11 cellular contexts compared by ENCODE assay signal in genomic region chr16:27328937-27329336, GRCh38. TPM values are rescaled to one million over a fixed set of nuclear protein-coding genes. Genes with fewer than 3 reads are reported as not detected.
A peak's percentile ranks its signal among the peaks of the same experiment; 100 is the strongest.
DNase-seq lines count a peak whose midpoint lies in the region; ATAC-seq and TF ChIP-seq lines count a peak whose summit lies in the region.
"Had no signal": no experiment of that assay in that cellular context is flagged by ENCODE, and none has a peak within 500 bp of the region (broad histone marks: within the 10 kb centered on the region; RNA-seq: fewer than 3 reads in every experiment).

No MANE protein-coding gene starts in this region.

- no peak for ATAC-seq in natural killer cell treated with Interleukin-12 subunit alpha and Interleukin-12 subunit beta and Interleukin-15 and Interleukin-18, amount 100 ng/mL, for 72 hours
- ATAC-seq in natural killer cell, result no peak
- no peak for ATAC-seq in aorta (ENCODE audit: low FRiP score)
- ATAC-seq in GM21526 (IDR thresholded peaks at IDR 0.05; ENCODE audit: low FRiP score, unreplicated experiment), result no peak

- H3K36me3 Mint-ChIP-seq in natural killer cell treated with Interleukin-12 subunit alpha and Interleukin-12 subunit beta and Interleukin-15 and Interleukin-18, amount 100 ng/mL, for 72 hours, result peaks cover 25% of the 10 kb centered on the region
- no peaks in the 10 kb centered on the region for H3K36me3 Mint-ChIP-seq in natural killer cell

- H3K9me3 ChIP-seq in breast epithelium (no peaks in the 10 kb centered on the region), neutrophil (no peaks in the 10 kb centered on the region), aorta (ENCODE audit: control insufficient read depth, low read length) (no peaks in the 10 kb centered on the region), tibial nerve (no peaks in the 10 kb centered on the region)

- TF ChIP-seq CTCF in natural killer cell (IDR thresholded peaks at IDR 0.05) (no peak), breast epithelium (IDR thresholded peaks at IDR 0.05) (no peak), neutrophil (IDR thresholded peaks at IDR 0.05) (no peak), tibial nerve (IDR thresholded peaks at IDR 0.05) (no peak)

- no peaks in the 10 kb centered on the region for H3K27me3 Mint-ChIP-seq in natural killer cell treated with Interleukin-12 subunit alpha and Interleukin-12 subunit beta and Interleukin-15 and Interleukin-18, amount 100 ng/mL, for 72 hours
- no peaks in the 10 kb centered on the region for H3K27me3 Mint-ChIP-seq in natural killer cell (ENCODE audit: low read depth in 2 of 2)

- H3K4me1 Mint-ChIP-seq in natural killer cell treated with Interleukin-12 subunit alpha and Interleukin-12 subunit beta and Interleukin-15 and Interleukin-18, amount 100 ng/mL, for 72 hours (ENCODE audit: low read depth in 2 of 2), result peaks cover 51 to 55% of the 10 kb centered on the region in 2 donors
- peaks cover 30 to 43% of the 10 kb centered on the region in 2 donors for H3K4me1 Mint-ChIP-seq in natural killer cell

- TF ChIP-seq POLR2A in breast epithelium (IDR thresholded peaks at IDR 0.05) (no peak), tibial nerve (IDR thresholded peaks at IDR 0.05) (no peak)

- H3K27me3 ChIP-seq in breast epithelium (no peaks in the 10 kb centered on the region), neutrophil (no peaks in the 10 kb centered on the region), aorta (ENCODE audit: control insufficient read depth in 1 of 2, insufficient read depth in 2 of 2, low read length in 1 of 2) (no peaks in the 10 kb centered on the region), tibial nerve (no peaks in the 10 kb centered on the region)

- peak overlapping the region; percentile 82 to 95 for H3K27ac Mint-ChIP-seq in natural killer cell treated with Interleukin-12 subunit alpha and Interleukin-12 subunit beta and Interleukin-15 and Interleukin-18, amount 100 ng/mL, for 72 hours
- peak overlapping the region in 1 of 2 donors; percentile 37 for H3K27ac Mint-ChIP-seq in natural killer cell

- H3K4me1 ChIP-seq in breast epithelium (peaks cover 9 to 14% of the 10 kb centered on the region in 2 donors), neutrophil (ENCODE audit: control insufficient read depth in 1 of 2, insufficient read depth in 1 of 2, low read depth in 1 of 2, low read length in 1 of 2) (peaks cover 62 to 71% of the 10 kb centered on the region in 2 experiments), aorta (ENCODE audit: control insufficient read depth in 1 of 2, insufficient read depth in 2 of 2, low read length in 2 of 2) (peaks cover 0 to 2% of the 10 kb centered on the region in 2 donors), tibial nerve (peaks cover 0 to 42% (median 14%) of the 10 kb centered on the region in 4 donors)

- no peak overlapping the region for H3K4me3 ChIP-seq in breast epithelium
- H3K4me3 ChIP-seq in neutrophil (ENCODE audit: low read depth in 1 of 2, low read length in 1 of 2), result no peak overlapping the region
- no peak overlapping the region for H3K4me3 ChIP-seq in aorta (ENCODE audit: low read length in 2 of 2)
- H3K4me3 ChIP-seq in tibial nerve, result no peak overlapping the region

- intact Hi-C loops in natural killer cell (cut with micrococcal nuclease), result no loop called here
- intact Hi-C loops in breast epithelium (cut with DNase I; ENCODE audit: low total_unique reads), result loop anchor here (10.0 kb wide), 1 partner anchor 74 kb away; no protein-coding TSS in a partner anchor
- intact Hi-C loops in aorta (cut with DNase I), result loop anchor here in 1 of 2 donors (5.0 kb wide), 1 partner anchor 82 kb away; no protein-coding TSS in a partner anchor

- no peaks in the 10 kb centered on the region for H3K9me3 Mint-ChIP-seq in natural killer cell treated with Interleukin-12 subunit alpha and Interleukin-12 subunit beta and Interleukin-15 and Interleukin-18, amount 100 ng/mL, for 72 hours
- H3K9me3 Mint-ChIP-seq in natural killer cell, result no peaks in the 10 kb centered on the region

- WGBS in aorta, 2 donors, result 94% methylated on average over 5 of the region's 5 CpGs
- WGBS in tibial nerve, 2 donors, result 88 to 91% methylated on average over 5 of the region's 5 CpGs

- H3K4me3 Mint-ChIP-seq in natural killer cell treated with Interleukin-12 subunit alpha and Interleukin-12 subunit beta and Interleukin-15 and Interleukin-18, amount 100 ng/mL, for 72 hours, result peak overlapping the region; percentile 55
- H3K4me3 Mint-ChIP-seq in natural killer cell, result no peak overlapping the region

- H3K36me3 ChIP-seq in breast epithelium (no peaks in the 10 kb centered on the region), neutrophil (peaks cover 46% of the 10 kb centered on the region), aorta (ENCODE audit: control insufficient read depth in 1 of 2, insufficient read depth in 2 of 2, low read length in 1 of 2) (no peaks in the 10 kb centered on the region), tibial nerve (no peaks in the 10 kb centered on the region)

- no peak for DNase-seq in natural killer cell treated with Interleukin-12 subunit alpha and Interleukin-12 subunit beta and Interleukin-15 and Interleukin-18, amount 100 ng/mL, for 72 hours (ENCODE audit: low spot score)
- DNase-seq in natural killer cell (no peak), breast epithelium (ENCODE audit: low spot score in 2 of 2) (no peak), aorta (peak; percentile 7 to 15), tibial nerve (ENCODE audit: low spot score in 2 of 2) (no peak)
- no peak for DNase-seq in activated CD4-positive, CD25-positive, alpha-beta regulatory T cell treated with anti-CD3 and anti-CD28 coated beads, Interleukin-2, amount 50 U/mL, for 72 hours
- DNase-seq: activated CD4-positive, alpha-beta T cell treated with anti-CD3 and anti-CD28 coated beads, Interleukin-2, amount 50 U/mL, for 1 hour; caudate nucleus; SIG-M5 had no signal

- TF ChIP-seq EP300 in tibial nerve (IDR thresholded peaks at IDR 0.05), result no peak

- H3K27ac ChIP-seq in breast epithelium (peak overlapping the region; percentile 97 to 98), neutrophil (peak overlapping the region; percentile 99), aorta (ENCODE audit: low read depth in 1 of 2, low read length in 2 of 2) (no peak overlapping the region), tibial nerve (peak overlapping the region in 2 of 4 donors; percentile 75 to 89)

RNA-seq across cellular contexts. Expression of gene IL4R, which starts 15.2 kb away (rescaled TPM):
- total RNA-seq in natural killer cell treated with Interleukin-12 subunit alpha and Interleukin-12 subunit beta and Interleukin-15 and Interleukin-18, amount 100 ng/mL, for 72 hours, result 100 to 1,000 TPM; 213 to 224 TPM
- 10 to 100 TPM; 70.2 to 87.2 (median 86.0) TPM for total RNA-seq in natural killer cell
- 10 to 100 TPM; 18.7 to 53.4 (median 51.8) TPM for total RNA-seq in breast epithelium
- total RNA-seq in aorta, result 100 to 1,000 TPM in 1 of 2 donors, 10 to 100 TPM in 1; 91.7 to 138 TPM
- polyA plus RNA-seq in aorta, result 10 to 100 TPM in 1 of 2 donors, 1 to 10 TPM in 1; 7.5 to 50.7 TPM
- total RNA-seq in tibial nerve, result 10 to 100 TPM; 19.2 to 43.3 (median 39.3) TPM

Comparison
In these comparisons a context has a peak if more than half of its experiments do, and no peak if none do; other contexts are left out.
1. DNase-seq: peak in aorta (2 of 2); none in natural killer cell treated with Interleukin-12 subunit alpha and Interleukin-12 subunit beta and Interleukin-15 and Interleukin-18, amount 100 ng/mL, for 72 hours (single experiment), natural killer cell (single experiment), breast epithelium (0 of 2), tibial nerve (0 of 2) and activated CD4-positive, CD25-positive, alpha-beta regulatory T cell treated with anti-CD3 and anti-CD28 coated beads, Interleukin-2, amount 50 U/mL, for 72 hours (single experiment).
2. H3K27ac ChIP-seq: peak in breast epithelium (2 of 2) and neutrophil (single experiment); none in aorta (0 of 2).